1 cellular context compared by ENCODE assay signal in the genomic region with DNA sequence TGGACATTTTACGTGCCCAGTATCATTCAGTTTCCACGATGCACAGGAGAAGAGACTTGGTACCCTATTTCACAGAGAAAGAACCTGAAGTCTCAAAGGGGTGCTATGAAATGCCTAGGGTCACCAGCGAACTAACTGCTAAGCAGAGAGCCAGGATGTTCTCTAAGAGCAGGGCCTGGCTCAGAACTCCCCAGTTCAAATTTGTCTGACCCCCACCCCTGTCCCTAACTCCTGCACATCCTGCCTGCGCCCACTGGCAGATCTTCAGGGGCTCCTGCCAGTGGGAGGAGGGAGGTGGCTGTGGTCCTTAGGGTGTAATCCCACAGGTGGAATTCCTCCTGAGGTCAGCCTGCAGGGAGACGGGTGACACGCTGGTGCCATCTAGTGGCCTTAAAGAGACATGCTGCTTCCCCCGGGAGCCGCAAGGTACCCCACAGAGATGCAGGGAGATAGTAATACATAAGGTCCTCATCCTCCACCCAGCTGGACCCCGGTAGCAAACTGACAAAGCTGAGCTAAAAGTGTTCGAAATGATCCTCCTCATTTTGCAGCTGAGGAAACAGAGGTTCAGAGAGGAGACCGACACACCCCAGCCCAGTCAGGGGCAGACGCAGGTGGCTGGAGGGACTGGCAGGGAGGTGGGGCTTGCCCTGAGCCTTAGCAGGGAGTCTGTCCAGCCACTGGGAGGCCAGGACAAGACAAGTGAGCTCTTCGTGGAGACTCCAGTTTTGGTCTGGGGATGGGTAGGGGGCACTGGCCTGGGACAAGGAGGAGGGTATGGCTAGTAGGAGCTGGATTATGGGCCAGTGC.
A peak's percentile ranks its signal among the peaks of the same experiment; 100 is the strongest.
TF ChIP-seq lines count a peak whose summit lies in the region.

No MANE protein-coding gene starts in this region.

TF ChIP-seq in GM12878, 131 proteins besides CTCF, POLR2A, EP300 and RAD21 (continued from another document):
- TF ChIP-seq, protein P1, sequence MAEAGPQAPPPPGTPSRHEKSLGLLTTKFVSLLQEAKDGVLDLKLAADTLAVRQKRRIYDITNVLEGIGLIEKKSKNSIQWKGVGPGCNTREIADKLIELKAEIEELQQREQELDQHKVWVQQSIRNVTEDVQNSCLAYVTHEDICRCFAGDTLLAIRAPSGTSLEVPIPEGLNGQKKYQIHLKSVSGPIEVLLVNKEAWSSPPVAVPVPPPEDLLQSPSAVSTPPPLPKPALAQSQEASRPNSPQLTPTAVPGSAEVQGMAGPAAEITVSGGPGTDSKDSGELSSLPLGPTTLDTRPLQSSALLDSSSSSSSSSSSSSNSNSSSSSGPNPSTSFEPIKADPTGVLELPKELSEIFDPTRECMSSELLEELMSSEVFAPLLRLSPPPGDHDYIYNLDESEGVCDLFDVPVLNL (IDR thresholded peaks at IDR 0.05; ENCODE audit: low read depth, low read length), result no peak
- no peak for TF ChIP-seq KAT2A (conservative IDR thresholded peaks at IDR 0.05; ENCODE audit: control insufficient read depth, low read depth, low read length)
- TF ChIP-seq, protein P2, sequence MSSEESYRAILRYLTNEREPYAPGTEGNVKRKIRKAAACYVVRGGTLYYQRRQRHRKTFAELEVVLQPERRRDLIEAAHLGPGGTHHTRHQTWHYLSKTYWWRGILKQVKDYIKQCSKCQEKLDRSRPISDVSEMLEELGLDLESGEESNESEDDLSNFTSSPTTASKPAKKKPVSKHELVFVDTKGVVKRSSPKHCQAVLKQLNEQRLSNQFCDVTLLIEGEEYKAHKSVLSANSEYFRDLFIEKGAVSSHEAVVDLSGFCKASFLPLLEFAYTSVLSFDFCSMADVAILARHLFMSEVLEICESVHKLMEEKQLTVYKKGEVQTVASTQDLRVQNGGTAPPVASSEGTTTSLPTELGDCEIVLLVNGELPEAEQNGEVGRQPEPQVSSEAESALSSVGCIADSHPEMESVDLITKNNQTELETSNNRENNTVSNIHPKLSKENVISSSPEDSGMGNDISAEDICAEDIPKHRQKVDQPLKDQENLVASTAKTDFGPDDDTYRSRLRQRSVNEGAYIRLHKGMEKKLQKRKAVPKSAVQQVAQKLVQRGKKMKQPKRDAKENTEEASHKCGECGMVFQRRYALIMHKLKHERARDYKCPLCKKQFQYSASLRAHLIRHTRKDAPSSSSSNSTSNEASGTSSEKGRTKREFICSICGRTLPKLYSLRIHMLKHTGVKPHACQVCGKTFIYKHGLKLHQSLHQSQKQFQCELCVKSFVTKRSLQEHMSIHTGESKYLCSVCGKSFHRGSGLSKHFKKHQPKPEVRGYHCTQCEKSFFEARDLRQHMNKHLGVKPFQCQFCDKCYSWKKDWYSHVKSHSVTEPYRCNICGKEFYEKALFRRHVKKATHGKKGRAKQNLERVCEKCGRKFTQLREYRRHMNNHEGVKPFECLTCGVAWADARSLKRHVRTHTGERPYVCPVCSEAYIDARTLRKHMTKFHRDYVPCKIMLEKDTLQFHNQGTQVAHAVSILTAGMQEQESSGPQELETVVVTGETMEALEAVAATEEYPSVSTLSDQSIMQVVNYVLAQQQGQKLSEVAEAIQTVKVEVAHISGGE (CRISPR knock-in tag; IDR thresholded peaks at IDR 0.05), result no peak
- no peak for TF ChIP-seq EZH2 (IDR thresholded peaks at IDR 0.05; ENCODE audit: borderline replicate concordance, control insufficient read depth, low read depth, low read length)
- TF ChIP-seq STAT1 (conservative IDR thresholded peaks at IDR 0.05), result no peak
- TF ChIP-seq GABPA (IDR thresholded peaks at IDR 0.05; ENCODE audit: low read depth), result no peak
- TF ChIP-seq, protein P3, sequence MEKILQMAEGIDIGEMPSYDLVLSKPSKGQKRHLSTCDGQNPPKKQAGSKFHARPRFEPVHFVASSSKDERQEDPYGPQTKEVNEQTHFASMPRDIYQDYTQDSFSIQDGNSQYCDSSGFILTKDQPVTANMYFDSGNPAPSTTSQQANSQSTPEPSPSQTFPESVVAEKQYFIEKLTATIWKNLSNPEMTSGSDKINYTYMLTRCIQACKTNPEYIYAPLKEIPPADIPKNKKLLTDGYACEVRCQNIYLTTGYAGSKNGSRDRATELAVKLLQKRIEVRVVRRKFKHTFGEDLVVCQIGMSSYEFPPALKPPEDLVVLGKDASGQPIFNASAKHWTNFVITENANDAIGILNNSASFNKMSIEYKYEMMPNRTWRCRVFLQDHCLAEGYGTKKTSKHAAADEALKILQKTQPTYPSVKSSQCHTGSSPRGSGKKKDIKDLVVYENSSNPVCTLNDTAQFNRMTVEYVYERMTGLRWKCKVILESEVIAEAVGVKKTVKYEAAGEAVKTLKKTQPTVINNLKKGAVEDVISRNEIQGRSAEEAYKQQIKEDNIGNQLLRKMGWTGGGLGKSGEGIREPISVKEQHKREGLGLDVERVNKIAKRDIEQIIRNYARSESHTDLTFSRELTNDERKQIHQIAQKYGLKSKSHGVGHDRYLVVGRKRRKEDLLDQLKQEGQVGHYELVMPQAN (conservative IDR thresholded peaks at IDR 0.05), result no peak
- TF ChIP-seq EED (IDR thresholded peaks at IDR 0.05; ENCODE audit: low read depth), result no peak
- no peak for TF ChIP-seq SMAD5 (IDR thresholded peaks at IDR 0.05; ENCODE audit: low read depth)
- TF ChIP-seq, protein P4, sequence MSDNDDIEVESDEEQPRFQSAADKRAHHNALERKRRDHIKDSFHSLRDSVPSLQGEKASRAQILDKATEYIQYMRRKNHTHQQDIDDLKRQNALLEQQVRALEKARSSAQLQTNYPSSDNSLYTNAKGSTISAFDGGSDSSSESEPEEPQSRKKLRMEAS (IDR thresholded peaks at IDR 0.05; ENCODE audit: low read depth, low read length), result no peak
- TF ChIP-seq SMC3 (IDR thresholded peaks at IDR 0.05; ENCODE audit: borderline replicate concordance, low read length), result peak; percentile 94
- no peak for TF ChIP-seq ZNF384 (IDR thresholded peaks at IDR 0.05; ENCODE audit: borderline replicate concordance, low read depth, low read length)
- TF ChIP-seq, protein P5, sequence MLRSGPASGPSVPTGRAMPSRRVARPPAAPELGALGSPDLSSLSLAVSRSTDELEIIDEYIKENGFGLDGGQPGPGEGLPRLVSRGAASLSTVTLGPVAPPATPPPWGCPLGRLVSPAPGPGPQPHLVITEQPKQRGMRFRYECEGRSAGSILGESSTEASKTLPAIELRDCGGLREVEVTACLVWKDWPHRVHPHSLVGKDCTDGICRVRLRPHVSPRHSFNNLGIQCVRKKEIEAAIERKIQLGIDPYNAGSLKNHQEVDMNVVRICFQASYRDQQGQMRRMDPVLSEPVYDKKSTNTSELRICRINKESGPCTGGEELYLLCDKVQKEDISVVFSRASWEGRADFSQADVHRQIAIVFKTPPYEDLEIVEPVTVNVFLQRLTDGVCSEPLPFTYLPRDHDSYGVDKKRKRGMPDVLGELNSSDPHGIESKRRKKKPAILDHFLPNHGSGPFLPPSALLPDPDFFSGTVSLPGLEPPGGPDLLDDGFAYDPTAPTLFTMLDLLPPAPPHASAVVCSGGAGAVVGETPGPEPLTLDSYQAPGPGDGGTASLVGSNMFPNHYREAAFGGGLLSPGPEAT (IDR thresholded peaks at IDR 0.05; ENCODE audit: low read depth), result no peak
- TF ChIP-seq TCF7 (IDR thresholded peaks at IDR 0.05; ENCODE audit: borderline replicate concordance), result no peak
- TF ChIP-seq, protein P6, sequence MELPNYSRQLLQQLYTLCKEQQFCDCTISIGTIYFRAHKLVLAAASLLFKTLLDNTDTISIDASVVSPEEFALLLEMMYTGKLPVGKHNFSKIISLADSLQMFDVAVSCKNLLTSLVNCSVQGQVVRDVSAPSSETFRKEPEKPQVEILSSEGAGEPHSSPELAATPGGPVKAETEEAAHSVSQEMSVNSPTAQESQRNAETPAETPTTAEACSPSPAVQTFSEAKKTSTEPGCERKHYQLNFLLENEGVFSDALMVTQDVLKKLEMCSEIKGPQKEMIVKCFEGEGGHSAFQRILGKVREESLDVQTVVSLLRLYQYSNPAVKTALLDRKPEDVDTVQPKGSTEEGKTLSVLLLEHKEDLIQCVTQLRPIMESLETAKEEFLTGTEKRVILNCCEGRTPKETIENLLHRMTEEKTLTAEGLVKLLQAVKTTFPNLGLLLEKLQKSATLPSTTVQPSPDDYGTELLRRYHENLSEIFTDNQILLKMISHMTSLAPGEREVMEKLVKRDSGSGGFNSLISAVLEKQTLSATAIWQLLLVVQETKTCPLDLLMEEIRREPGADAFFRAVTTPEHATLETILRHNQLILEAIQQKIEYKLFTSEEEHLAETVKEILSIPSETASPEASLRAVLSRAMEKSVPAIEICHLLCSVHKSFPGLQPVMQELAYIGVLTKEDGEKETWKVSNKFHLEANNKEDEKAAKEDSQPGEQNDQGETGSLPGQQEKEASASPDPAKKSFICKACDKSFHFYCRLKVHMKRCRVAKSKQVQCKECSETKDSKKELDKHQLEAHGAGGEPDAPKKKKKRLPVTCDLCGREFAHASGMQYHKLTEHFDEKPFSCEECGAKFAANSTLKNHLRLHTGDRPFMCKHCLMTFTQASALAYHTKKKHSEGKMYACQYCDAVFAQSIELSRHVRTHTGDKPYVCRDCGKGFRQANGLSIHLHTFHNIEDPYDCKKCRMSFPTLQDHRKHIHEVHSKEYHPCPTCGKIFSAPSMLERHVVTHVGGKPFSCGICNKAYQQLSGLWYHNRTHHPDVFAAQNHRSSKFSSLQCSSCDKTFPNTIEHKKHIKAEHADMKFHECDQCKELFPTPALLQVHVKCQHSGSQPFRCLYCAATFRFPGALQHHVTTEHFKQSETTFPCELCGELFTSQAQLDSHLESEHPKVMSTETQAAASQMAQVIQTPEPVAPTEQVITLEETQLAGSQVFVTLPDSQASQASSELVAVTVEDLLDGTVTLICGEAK (IDR thresholded peaks at IDR 0.05; ENCODE audit: borderline replicate concordance), result no peak
- TF ChIP-seq NBN (IDR thresholded peaks at IDR 0.05), result no peak
- TF ChIP-seq, protein P7, sequence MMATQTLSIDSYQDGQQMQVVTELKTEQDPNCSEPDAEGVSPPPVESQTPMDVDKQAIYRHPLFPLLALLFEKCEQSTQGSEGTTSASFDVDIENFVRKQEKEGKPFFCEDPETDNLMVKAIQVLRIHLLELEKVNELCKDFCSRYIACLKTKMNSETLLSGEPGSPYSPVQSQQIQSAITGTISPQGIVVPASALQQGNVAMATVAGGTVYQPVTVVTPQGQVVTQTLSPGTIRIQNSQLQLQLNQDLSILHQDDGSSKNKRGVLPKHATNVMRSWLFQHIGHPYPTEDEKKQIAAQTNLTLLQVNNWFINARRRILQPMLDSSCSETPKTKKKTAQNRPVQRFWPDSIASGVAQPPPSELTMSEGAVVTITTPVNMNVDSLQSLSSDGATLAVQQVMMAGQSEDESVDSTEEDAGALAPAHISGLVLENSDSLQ (IDR thresholded peaks at IDR 0.05), result no peak
- no peak for TF ChIP-seq CREB1 (IDR thresholded peaks at IDR 0.05; ENCODE audit: low read depth)
- TF ChIP-seq SPI1 (IDR thresholded peaks at IDR 0.05; ENCODE audit: borderline replicate concordance, insufficient read depth, low read depth, low read length), result no peak
- no peak for TF ChIP-seq BACH1 (IDR thresholded peaks at IDR 0.05; ENCODE audit: borderline replicate concordance)
- no peak for TF ChIP-seq PAX8 (IDR thresholded peaks at IDR 0.05)
- TF ChIP-seq NR2F1 (conservative IDR thresholded peaks at IDR 0.05), result peak; percentile 36; the same call in 1 of the 2 replicates
- TF ChIP-seq IKZF2 (IDR thresholded peaks at IDR 0.05), result no peak
- TF ChIP-seq, protein P8, sequence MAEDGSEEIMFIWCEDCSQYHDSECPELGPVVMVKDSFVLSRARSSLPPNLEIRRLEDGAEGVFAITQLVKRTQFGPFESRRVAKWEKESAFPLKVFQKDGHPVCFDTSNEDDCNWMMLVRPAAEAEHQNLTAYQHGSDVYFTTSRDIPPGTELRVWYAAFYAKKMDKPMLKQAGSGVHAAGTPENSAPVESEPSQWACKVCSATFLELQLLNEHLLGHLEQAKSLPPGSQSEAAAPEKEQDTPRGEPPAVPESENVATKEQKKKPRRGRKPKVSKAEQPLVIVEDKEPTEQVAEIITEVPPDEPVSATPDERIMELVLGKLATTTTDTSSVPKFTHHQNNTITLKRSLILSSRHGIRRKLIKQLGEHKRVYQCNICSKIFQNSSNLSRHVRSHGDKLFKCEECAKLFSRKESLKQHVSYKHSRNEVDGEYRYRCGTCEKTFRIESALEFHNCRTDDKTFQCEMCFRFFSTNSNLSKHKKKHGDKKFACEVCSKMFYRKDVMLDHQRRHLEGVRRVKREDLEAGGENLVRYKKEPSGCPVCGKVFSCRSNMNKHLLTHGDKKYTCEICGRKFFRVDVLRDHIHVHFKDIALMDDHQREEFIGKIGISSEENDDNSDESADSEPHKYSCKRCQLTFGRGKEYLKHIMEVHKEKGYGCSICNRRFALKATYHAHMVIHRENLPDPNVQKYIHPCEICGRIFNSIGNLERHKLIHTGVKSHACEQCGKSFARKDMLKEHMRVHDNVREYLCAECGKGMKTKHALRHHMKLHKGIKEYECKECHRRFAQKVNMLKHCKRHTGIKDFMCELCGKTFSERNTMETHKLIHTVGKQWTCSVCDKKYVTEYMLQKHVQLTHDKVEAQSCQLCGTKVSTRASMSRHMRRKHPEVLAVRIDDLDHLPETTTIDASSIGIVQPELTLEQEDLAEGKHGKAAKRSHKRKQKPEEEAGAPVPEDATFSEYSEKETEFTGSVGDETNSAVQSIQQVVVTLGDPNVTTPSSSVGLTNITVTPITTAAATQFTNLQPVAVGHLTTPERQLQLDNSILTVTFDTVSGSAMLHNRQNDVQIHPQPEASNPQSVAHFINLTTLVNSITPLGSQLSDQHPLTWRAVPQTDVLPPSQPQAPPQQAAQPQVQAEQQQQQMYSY (CRISPR knock-in tag; IDR thresholded peaks at IDR 0.05), result no peak
- TF ChIP-seq POLR2AphosphoS2 (IDR thresholded peaks at IDR 0.05; ENCODE audit: low read depth, low read length), result no peak
- no peak for TF ChIP-seq NFIC (IDR thresholded peaks at IDR 0.05; ENCODE audit: low read depth, low read length)
